Comparison of ENCODE assay signal across 12 cellular contexts in genomic region chr5:109945097-109945678, GRCh38.
DNase-seq lines count a peak whose midpoint lies in the region; ATAC-seq and TF ChIP-seq lines count a peak whose summit lies in the region.
"Had no signal": no experiment of that assay in that cellular context is flagged by ENCODE, and none has a peak within 500 bp of the region (broad histone marks: within the 10 kb centered on the region; RNA-seq: fewer than 3 reads in every experiment).

No MANE protein-coding gene starts in this region.

- intact Hi-C loops in MCF 10A (cut with micrococcal nuclease), result no loop called here

- H3K4me3 ChIP-seq in astrocyte of the cerebellum (ENCODE audit: low read depth, low read length), result no peak overlapping the region

- TF ChIP-seq CTCF in C4-2B (conservative IDR thresholded peaks at IDR 0.05), result no peak
- TF ChIP-seq CTCF in astrocyte of the cerebellum (IDR thresholded peaks at IDR 0.05; ENCODE audit: low read depth, low read length, missing control alignments), result no peak
- no peak for TF ChIP-seq CTCF in MCF 10A (IDR thresholded peaks at IDR 0.05; ENCODE audit: unreplicated experiment)

- peak; percentile 87 for ATAC-seq in GM19395 (IDR thresholded peaks at IDR 0.05; ENCODE audit: unreplicated experiment)
- peak; percentile 39 for ATAC-seq in HG03565 (IDR thresholded peaks at IDR 0.05; ENCODE audit: unreplicated experiment)
- no peak for ATAC-seq in GM21447 (IDR thresholded peaks at IDR 0.05; ENCODE audit: unreplicated experiment)

- no peaks in the 10 kb centered on the region for H3K27me3 Mint-ChIP-seq in MCF 10A (ENCODE audit: insufficient read depth, unreplicated experiment)

- CTCF ChIA-PET in MCF 10A (lab: Yijun Ruan, JAX), result no interaction called here

- H3K4me3 Mint-ChIP-seq in MCF 10A (ENCODE audit: unreplicated experiment), result no peak overlapping the region

- H3K27ac Mint-ChIP-seq in MCF 10A (ENCODE audit: low read depth, unreplicated experiment), result no peak overlapping the region

- BruUV-seq in MCF 10A (replicated peaks; lab: Mats Ljungman, UMichigan), result no TSS peak

- H3K4me1 Mint-ChIP-seq in MCF 10A (ENCODE audit: insufficient read depth, unreplicated experiment), result no peaks in the 10 kb centered on the region

- POLR2A ChIA-PET in MCF 10A (lab: Yijun Ruan, JAX), result no interaction called here

- no peaks in the 10 kb centered on the region for H3K36me3 Mint-ChIP-seq in MCF 10A (ENCODE audit: insufficient read depth, unreplicated experiment)

- no peaks in the 10 kb centered on the region for H3K9me3 Mint-ChIP-seq in MCF 10A (ENCODE audit: unreplicated experiment)

- H3K27ac ChIP-seq in C4-2B, result peak overlapping the region; percentile 20; the same call in 1 of the 2 replicates
- H3K27ac ChIP-seq: parathyroid adenoma had no signal

- in situ Hi-C loops in astrocyte of the cerebellum (cut with HindIII; ENCODE audit: low sequenced_read_pairs), result no loop called here

- peak; percentile 63 for DNase-seq in astrocyte of the cerebellum (ENCODE audit: low read depth)
- DNase-seq in AG20443 (ENCODE audit: low spot score), result no peak
- no peak for DNase-seq in NCI-H1092 treated with DMSO at 0.1 percent for 48 hours (lab: John Stamatoyannopoulos, UW)
- DNase-seq in MCF 10A (ENCODE audit: unreplicated experiment), result no peak
- DNase-seq: NCI-H446; Right ventricle myocardium superior; stimulated activated CD4-positive, alpha-beta T cell treated with anti-CD3 and anti-CD28 coated beads, Interleukin-2, amount 100 ng/mL, for 48 hours had no signal
